2 cellular contexts compared by ENCODE assay signal in genomic region chr11:1893581-1894359, GRCh38.
A peak's percentile ranks its signal among the peaks of the same experiment; 100 is the strongest.
TF ChIP-seq lines count a peak whose summit lies in the region.

No MANE protein-coding gene starts in this region.

TF ChIP-seq in HEK293, 187 proteins besides CTCF, POLR2A, EP300 and RAD21 (continues in another document):
- TF ChIP-seq ZBTB17 (tag by site-specific recombination; IDR thresholded peaks at IDR 0.05) = peak; percentile 83
- no peak for TF ChIP-seq ZNF169 (tag by site-specific recombination; IDR thresholded peaks at IDR 0.05)
- TF ChIP-seq ZNF146 (tag by site-specific recombination; IDR thresholded peaks at IDR 0.05) = no peak
- TF ChIP-seq HIC1 (tag by site-specific recombination; IDR thresholded peaks at IDR 0.05) = no peak
- TF ChIP-seq YY1 (tag by site-specific recombination; IDR thresholded peaks at IDR 0.05) = no peak
- no peak for TF ChIP-seq KLF17 (tag by site-specific recombination; IDR thresholded peaks at IDR 0.05)
- TF ChIP-seq ZNF366 (tag by site-specific recombination; conservative IDR thresholded peaks at IDR 0.05) = peak; percentile 98
- TF ChIP-seq PBX3 (CRISPR knock-in tag; IDR thresholded peaks at IDR 0.05) = no peak
- no peak for TF ChIP-seq ZNF791 (tag by site-specific recombination; IDR thresholded peaks at IDR 0.05)
- no peak for TF ChIP-seq ZNF223 (tag by site-specific recombination; IDR thresholded peaks at IDR 0.05)
- no peak for TF ChIP-seq ZNF26 (tag by site-specific recombination; IDR thresholded peaks at IDR 0.05)
- no peak for TF ChIP-seq EGR2 (tag by site-specific recombination; IDR thresholded peaks at IDR 0.05; ENCODE audit: low read depth)
- peak; percentile 56 for TF ChIP-seq ZFHX2 (tag by site-specific recombination; conservative IDR thresholded peaks at IDR 0.05)
- TF ChIP-seq ZBTB44 (tag by site-specific recombination; IDR thresholded peaks at IDR 0.05) = no peak
- TF ChIP-seq SETDB1 (IDR thresholded peaks at IDR 0.05; ENCODE audit: insufficient read length, low read length) = no peak
- no peak for TF ChIP-seq ZFP41 (tag by site-specific recombination; IDR thresholded peaks at IDR 0.05; ENCODE audit: borderline replicate concordance)
- TF ChIP-seq ZNF184 (tag by site-specific recombination; IDR thresholded peaks at IDR 0.05) = no peak
- no peak for TF ChIP-seq ZFP69B (tag by site-specific recombination; IDR thresholded peaks at IDR 0.05)
- no peak for TF ChIP-seq ZSCAN18 (tag by site-specific recombination; IDR thresholded peaks at IDR 0.05)
- TF ChIP-seq ZNF335 (tag by site-specific recombination; conservative IDR thresholded peaks at IDR 0.05) = no peak
- TF ChIP-seq ZNF596 (tag by site-specific recombination; IDR thresholded peaks at IDR 0.05) = no peak

TF ChIP-seq in H1, 55 proteins besides CTCF, POLR2A, EP300 and RAD21:
- TF ChIP-seq CREB1 (IDR thresholded peaks at IDR 0.05) = no peak
- no peak for TF ChIP-seq SIRT6 (IDR thresholded peaks at IDR 0.05; ENCODE audit: low read length)
- TF ChIP-seq E2F6 (IDR thresholded peaks at IDR 0.05) = no peak
- no peak for TF ChIP-seq RNF2 (IDR thresholded peaks at IDR 0.05; ENCODE audit: borderline replicate concordance, low read depth, low read length, missing control alignments, poor library complexity, severe bottlenecking)
- no peak for TF ChIP-seq USF2 (IDR thresholded peaks at IDR 0.05; ENCODE audit: low read length)
- TF ChIP-seq CHD2 (IDR thresholded peaks at IDR 0.05; ENCODE audit: low read length) = no peak
- no peak for TF ChIP-seq KDM5A (IDR thresholded peaks at IDR 0.05; ENCODE audit: low read length)
- TF ChIP-seq EGR1 (IDR thresholded peaks at IDR 0.05; ENCODE audit: borderline replicate concordance, low read depth, low read length) = no peak
- TF ChIP-seq GTF2F1 (IDR thresholded peaks at IDR 0.05; ENCODE audit: borderline replicate concordance, low read depth, low read length) = no peak
- TF ChIP-seq SIN3A (conservative IDR thresholded peaks at IDR 0.05 in 1 of 2, IDR thresholded peaks at IDR 0.05 in 1 of 2; ENCODE audit: low read depth in 1 of 2, low read length in 2 of 2) = no peak
